In the genomic region with DNA sequence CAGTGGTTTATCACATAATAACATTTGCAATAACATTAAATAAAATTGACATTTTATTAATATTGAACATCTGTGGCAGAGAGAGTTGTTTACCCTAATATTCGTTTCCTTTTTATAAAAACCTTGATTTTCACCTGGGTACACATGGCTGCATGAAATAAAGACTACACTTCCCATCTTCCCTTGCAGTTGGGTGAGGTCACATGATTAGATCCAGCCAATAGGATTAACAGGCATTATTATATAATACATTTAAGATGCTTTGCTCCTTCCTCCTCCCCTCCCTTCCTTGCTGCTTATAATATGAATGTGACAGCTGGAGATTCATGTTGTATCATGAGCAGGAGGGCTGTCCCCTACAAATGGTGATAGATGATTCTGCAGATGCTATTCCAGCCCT, we compare ENCODE assay signal across 9 cellular contexts.
DNase-seq lines count a peak whose midpoint lies in the region; ATAC-seq and TF ChIP-seq lines count a peak whose summit lies in the region.
"Had no signal": no experiment of that assay in that cellular context is flagged by ENCODE, and none has a peak within 500 bp of the region (broad histone marks: within the 10 kb centered on the region; RNA-seq: fewer than 3 reads in every experiment).

No MANE protein-coding gene starts in this region.

- no peaks in the 10 kb centered on the region for H3K9me3 ChIP-seq in mammary epithelial cell (replicated peaks; ENCODE audit: insufficient read depth, low read length)

- no peak for TF ChIP-seq POLR2A in GM18505 (IDR thresholded peaks at IDR 0.05; ENCODE audit: borderline replicate concordance, extremely low read depth, insufficient read depth, insufficient read length)

- no peaks in the 10 kb centered on the region for H3K4me1 Mint-ChIP-seq in glutamatergic neuron (ENCODE audit: low read depth, unreplicated experiment)

- intact Hi-C loops in mammary epithelial cell (cut with micrococcal nuclease) = no loop called here
- intact Hi-C loops in sciatic nerve (cut with DNase I) = no loop called here

- H3K27ac ChIP-seq in mammary epithelial cell (ENCODE audit: insufficient read depth, low read depth, low read length) = no peak overlapping the region

- no peak overlapping the region for H3K27ac Mint-ChIP-seq in glutamatergic neuron (ENCODE audit: unreplicated experiment)
- H3K27ac Mint-ChIP-seq: T-helper 1 cell treated with Interleukin-12 subunit alpha and Interleukin-12 subunit beta and Interleukin-4 antibody, amounts not matched to agents 30 μg/mL and 1 μg/mL, for 36 hours had no signal

- H3K79me2 ChIP-seq in mammary epithelial cell (ENCODE audit: insufficient read depth, low read length) = no peaks in the 10 kb centered on the region

- H3K4me3 ChIP-seq in mammary epithelial cell (replicated peaks in 1 of 3; ENCODE audit: insufficient read depth in 1 of 3, low read depth in 2 of 3, low read length in 3 of 3) = no peak overlapping the region

- peaks cover 2% of the 10 kb centered on the region for H3K27me3 ChIP-seq in mammary epithelial cell (ENCODE audit: insufficient read depth, low read length)

- no peaks in the 10 kb centered on the region for H3K4me1 ChIP-seq in mammary epithelial cell (ENCODE audit: insufficient read depth, low read length)

- BruUV-seq in mammary epithelial cell (replicated peaks; lab: Mats Ljungman, UMichigan) = no TSS peak

- in situ Hi-C loops in mammary epithelial cell (cut with MboI; ENCODE audit: low sequenced_read_pairs in 2 of 2) = loop anchor here in 1 of 2 donors (25.0 kb wide), 1 partner anchor 228 kb away; no protein-coding TSS in a partner anchor

- CTCF ChIA-PET in mammary epithelial cell (lab: Charles Lee; ENCODE audit: low non-redundant PET) = no interaction called here

- peak; percentile 15 for DNase-seq in AG08396 (ENCODE audit: low spot score)
- peak; percentile 24 for DNase-seq in mammary epithelial cell
- DNase-seq in COLO668 (lab: John Stamatoyannopoulos, UW; ENCODE audit: unreplicated experiment) = no peak
- no peak for DNase-seq in glutamatergic neuron
- DNase-seq in sciatic nerve (ENCODE audit: low spot score) = no peak

- no peaks in the 10 kb centered on the region for H3K27me3 Mint-ChIP-seq in glutamatergic neuron (ENCODE audit: unreplicated experiment)

- no peak overlapping the region for H3K4me3 Mint-ChIP-seq in glutamatergic neuron (ENCODE audit: unreplicated experiment)
- H3K4me3 Mint-ChIP-seq: T-helper 1 cell treated with Interleukin-12 subunit alpha and Interleukin-12 subunit beta and Interleukin-4 antibody, amounts not matched to agents 30 μg/mL and 1 μg/mL, for 36 hours had no signal

- no peaks in the 10 kb centered on the region for H4K20me1 ChIP-seq in mammary epithelial cell (ENCODE audit: insufficient read depth, low read length)

- H2AFZ ChIP-seq in mammary epithelial cell (ENCODE audit: low read depth, low read length) = no peak overlapping the region

- TF ChIP-seq CTCF in mammary epithelial cell (conservative IDR thresholded peaks at IDR 0.05 in 1 of 2, IDR thresholded peaks at IDR 0.05 in 1 of 2; ENCODE audit: extremely low read depth in 1 of 2, insufficient read depth in 1 of 2, low read depth in 1 of 2, low read length in 2 of 2) (no peak), glutamatergic neuron (IDR thresholded peaks at IDR 0.05; ENCODE audit: partially characterized antibody, unreplicated experiment) (no peak)

- 11% methylated on average over 1 of the region's 1 CpG for WGBS in mammary epithelial cell (ENCODE audit: low coverage, missing lambda C conversion rate)

- H3K9me3 Mint-ChIP-seq in glutamatergic neuron (ENCODE audit: unreplicated experiment) = no peaks in the 10 kb centered on the region
- H3K9me3 Mint-ChIP-seq: T-helper 1 cell treated with Interleukin-12 subunit alpha and Interleukin-12 subunit beta and Interleukin-4 antibody, amounts not matched to agents 30 μg/mL and 1 μg/mL, for 36 hours had no signal

- no peak overlapping the region for H3K9ac ChIP-seq in mammary epithelial cell (ENCODE audit: insufficient read depth, low read length)

- no peaks in the 10 kb centered on the region for H3K36me3 Mint-ChIP-seq in glutamatergic neuron (ENCODE audit: unreplicated experiment)

- dilution Hi-C loops in mammary epithelial cell (cut with HindIII; ENCODE audit: low sequenced_read_pairs) = no loop called here

- ATAC-seq in GM19328 (IDR thresholded peaks at IDR 0.05; ENCODE audit: unreplicated experiment) (peak; percentile 65), HG03558 (IDR thresholded peaks at IDR 0.05; ENCODE audit: extremely low read depth, unreplicated experiment) (peak; percentile 57), sciatic nerve (no peak), GM18505 (IDR thresholded peaks at IDR 0.05; ENCODE audit: unreplicated experiment) (no peak)

- no peak overlapping the region for H3K4me2 ChIP-seq in mammary epithelial cell (ENCODE audit: insufficient read depth, low read depth, low read length)

- H3K36me3 ChIP-seq in mammary epithelial cell (ENCODE audit: insufficient read depth, low read length) = no peaks in the 10 kb centered on the region

Comparison
In these comparisons a context has a peak if more than half of its experiments do, and no peak if none do; other contexts are left out.
1. DNase-seq: peak in AG08396 (single experiment) and mammary epithelial cell (single experiment); none in COLO668 (single experiment), glutamatergic neuron (single experiment) and sciatic nerve (single experiment).
2. ATAC-seq: peak in GM19328 (single experiment) and HG03558 (single experiment); none in sciatic nerve (single experiment) and GM18505 (single experiment).